Comparison of ENCODE assay signal across 8 cellular contexts in the genomic region with DNA sequence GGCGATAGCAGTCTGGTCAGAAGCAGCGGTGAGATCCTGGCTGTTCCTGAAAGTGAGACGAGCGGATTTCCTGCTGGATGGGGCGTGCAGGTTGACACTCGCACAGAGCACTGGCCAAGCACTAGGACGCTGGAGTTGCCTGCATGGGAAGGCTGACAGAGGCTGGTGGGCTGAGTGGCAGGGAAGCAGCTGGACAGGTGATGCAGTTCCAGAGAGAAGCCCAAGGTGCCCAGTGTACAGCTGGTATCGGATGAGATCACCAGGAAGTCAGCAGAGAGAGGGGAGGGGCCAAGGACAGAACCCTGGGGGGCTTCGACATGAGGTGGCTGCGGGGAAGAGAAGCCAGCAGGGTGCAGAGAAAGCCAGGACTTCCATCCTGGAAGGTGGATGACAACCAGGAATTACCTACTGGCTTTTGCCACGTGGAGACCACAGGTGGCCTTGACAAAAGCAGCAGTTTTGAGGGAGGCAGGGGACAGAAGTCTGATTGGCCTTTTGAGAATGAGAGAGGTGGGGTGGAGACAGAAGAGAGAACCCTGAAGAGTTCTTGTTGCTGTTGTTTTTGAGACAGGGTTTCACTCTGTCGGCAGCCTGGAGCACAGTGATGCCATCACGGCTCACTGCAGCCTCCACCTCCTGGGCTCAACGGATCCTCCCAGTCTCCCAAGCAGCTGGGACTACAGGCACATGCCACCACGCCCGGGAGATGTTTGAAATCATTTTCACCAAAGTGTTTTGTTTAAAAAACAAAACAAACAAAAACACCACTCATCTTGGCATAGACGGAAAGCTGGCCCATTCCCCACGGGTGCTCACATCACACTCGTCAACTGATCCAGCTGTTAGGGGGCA. TPM values are rescaled to one million over a fixed set of nuclear protein-coding genes. Genes with fewer than 3 reads are reported as not detected.
A peak's percentile ranks its signal among the peaks of the same experiment; 100 is the strongest.
DNase-seq lines count a peak whose midpoint lies in the region; TF ChIP-seq lines count a peak whose summit lies in the region.

No MANE protein-coding gene starts in this region.

- intact Hi-C loops in head of caudate nucleus (cut with DNase I) (no loop called here), spleen (cut with DNase I; ENCODE audit: low total_unique reads) (no loop called here)

- peaks cover 23% of the 10 kb centered on the region for H3K4me1 ChIP-seq in HEK293 (ENCODE audit: control insufficient read depth, insufficient read depth, low read length)
- peaks cover 3% of the 10 kb centered on the region for H3K4me1 ChIP-seq in SJCRH30
- peaks cover 6 to 77% (median 52%) of the 10 kb centered on the region in 6 donors for H3K4me1 ChIP-seq in spleen

- WGBS in spleen, 5 donors: 50 to 70% (median 66%) methylated on average over 19 of the region's 19 CpGs

- H3K9me3 ChIP-seq in HEK293 (ENCODE audit: control insufficient read depth, insufficient read depth, low read depth, low read length) (no peaks in the 10 kb centered on the region), SJCRH30 (replicated peaks) (no peaks in the 10 kb centered on the region), spleen (no peaks in the 10 kb centered on the region)

- H3K27me3 ChIP-seq in SJCRH30: no peaks in the 10 kb centered on the region
- no peaks in the 10 kb centered on the region for H3K27me3 ChIP-seq in spleen (replicated peaks in 1 of 7)

- DNase-seq in SJCRH30 (peak; percentile 74 to 75), head of caudate nucleus (peak in 25 of 42 donors; percentile 19 to 77 (median 44)), spleen (peak; percentile 55), SIG-M5 treated with dmso at 0.1 percent for 504 hours (lab: John Stamatoyannopoulos, UW; ENCODE audit: unreplicated experiment) (no peak), NCI-H187 (lab: John Stamatoyannopoulos, UW) (no peak), NCI-H1092 treated with DMSO at 0.1 percent for 48 hours (lab: John Stamatoyannopoulos, UW) (no peak)
- DNase-seq in activated CD4-positive, alpha-beta T cell treated with anti-CD3 and anti-CD28 coated beads for 1 hour: no peak

- CTCF ChIA-PET in HEK293 (lab: Yijun Ruan, JAX): interaction anchor here (0.6 to 0.8 kb wide), 3 partner anchors 11 to 22 kb away, joined by 3 to 5 read pairs (median 3); no protein-coding TSS in a partner anchor

- TF ChIP-seq CTCF in HEK293 (tag by site-specific recombination; IDR thresholded peaks at IDR 0.05): no peak
- TF ChIP-seq CTCF in spleen (IDR thresholded peaks at IDR 0.05 in 8 of 11, conservative IDR thresholded peaks at IDR 0.05 in 3 of 11): no peak

- H3K36me3 ChIP-seq in HEK293 (ENCODE audit: control insufficient read depth in 2 of 2, insufficient read depth in 1 of 2, low read length in 2 of 2): peaks cover 0 to 5% of the 10 kb centered on the region in 2 experiments; a peak in 1 of 3 replicates
- no peaks in the 10 kb centered on the region for H3K36me3 ChIP-seq in SJCRH30
- H3K36me3 ChIP-seq in spleen: peaks cover 0 to 6% (median 0%) of the 10 kb centered on the region in 6 donors

- POLR2A ChIA-PET in HEK293 (lab: Yijun Ruan, JAX): no interaction called here

- H3K27ac ChIP-seq in HEK293 (ENCODE audit: extremely low read depth, low read depth, low read length) (peak overlapping the region; percentile 8; the same call in 1 of the 2 replicates), SJCRH30 (peak overlapping the region; percentile 25; the same call in 1 of the 2 replicates), spleen (peak overlapping the region in 5 of 8 donors; percentile 12 to 44 (median 30))

- H3K4me3 ChIP-seq in HEK293 (ENCODE audit: low read depth, low read length) (no peak overlapping the region), SJCRH30 (no peak overlapping the region), spleen (peak overlapping the region in 1 of 8 donors; percentile 18)

- TF ChIP-seq POLR2A in spleen (IDR thresholded peaks at IDR 0.05): no peak

TF ChIP-seq in HEK293, 187 proteins besides CTCF, POLR2A, EP300 and RAD21 (continues in another document):
- TF ChIP-seq ZNF394 (tag by site-specific recombination; IDR thresholded peaks at IDR 0.05; ENCODE audit: borderline replicate concordance): peak; percentile 79; the same call in 1 of the 2 replicates
- TF ChIP-seq ZIC2 (tag by site-specific recombination; IDR thresholded peaks at IDR 0.05): peak; percentile 99
- peak; percentile 32; the same call in 1 of the 2 replicates for TF ChIP-seq ZNF629 (tag by site-specific recombination; IDR thresholded peaks at IDR 0.05)
- no peak for TF ChIP-seq SETDB1 (IDR thresholded peaks at IDR 0.05; ENCODE audit: insufficient read length, low read length)
- TF ChIP-seq SCRT2 (tag by site-specific recombination; IDR thresholded peaks at IDR 0.05): peak; percentile 89
- TF ChIP-seq ZNF600 (tag by site-specific recombination; IDR thresholded peaks at IDR 0.05): peak; percentile 92
- TF ChIP-seq ZNF10 (tag by site-specific recombination; IDR thresholded peaks at IDR 0.05): 0 out of 2 replicates have a peak, but pooled peaks have one; percentile 20
- TF ChIP-seq TCF7L2 (IDR thresholded peaks at IDR 0.05; ENCODE audit: borderline replicate concordance, low read depth, low read length): no peak
- TF ChIP-seq ZBTB20 (tag by site-specific recombination; IDR thresholded peaks at IDR 0.05): peak; percentile 39; the same call in 1 of the 2 replicates
- TF ChIP-seq FEZF1 (tag by site-specific recombination; IDR thresholded peaks at IDR 0.05): peak; percentile 29; the same call in 1 of the 2 replicates
- TF ChIP-seq OSR2 (tag by site-specific recombination; IDR thresholded peaks at IDR 0.05): 0 out of 2 replicates have a peak, but pooled peaks have one; percentile 6
- TF ChIP-seq ZNF324 (tag by site-specific recombination; IDR thresholded peaks at IDR 0.05): no peak
- no peak for TF ChIP-seq KLF9 (tag by site-specific recombination; IDR thresholded peaks at IDR 0.05; ENCODE audit: low read depth)
- peak; percentile 31; the same call in 1 of the 2 replicates for TF ChIP-seq ATF2 (tag by site-specific recombination; IDR thresholded peaks at IDR 0.05; ENCODE audit: low read depth)
- TF ChIP-seq, protein P1, sequence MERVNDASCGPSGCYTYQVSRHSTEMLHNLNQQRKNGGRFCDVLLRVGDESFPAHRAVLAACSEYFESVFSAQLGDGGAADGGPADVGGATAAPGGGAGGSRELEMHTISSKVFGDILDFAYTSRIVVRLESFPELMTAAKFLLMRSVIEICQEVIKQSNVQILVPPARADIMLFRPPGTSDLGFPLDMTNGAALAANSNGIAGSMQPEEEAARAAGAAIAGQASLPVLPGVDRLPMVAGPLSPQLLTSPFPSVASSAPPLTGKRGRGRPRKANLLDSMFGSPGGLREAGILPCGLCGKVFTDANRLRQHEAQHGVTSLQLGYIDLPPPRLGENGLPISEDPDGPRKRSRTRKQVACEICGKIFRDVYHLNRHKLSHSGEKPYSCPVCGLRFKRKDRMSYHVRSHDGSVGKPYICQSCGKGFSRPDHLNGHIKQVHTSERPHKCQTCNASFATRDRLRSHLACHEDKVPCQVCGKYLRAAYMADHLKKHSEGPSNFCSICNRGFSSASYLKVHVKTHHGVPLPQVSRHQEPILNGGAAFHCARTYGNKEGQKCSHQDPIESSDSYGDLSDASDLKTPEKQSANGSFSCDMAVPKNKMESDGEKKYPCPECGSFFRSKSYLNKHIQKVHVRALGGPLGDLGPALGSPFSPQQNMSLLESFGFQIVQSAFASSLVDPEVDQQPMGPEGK (tag by site-specific recombination; IDR thresholded peaks at IDR 0.05): peak; percentile 75
- TF ChIP-seq ZNF398 (tag by site-specific recombination; IDR thresholded peaks at IDR 0.05): peak; percentile 22; the same call in 1 of the 2 replicates
- peak; percentile 26 for TF ChIP-seq ZBTB17 (tag by site-specific recombination; IDR thresholded peaks at IDR 0.05)
- TF ChIP-seq ZNF514 (tag by site-specific recombination; IDR thresholded peaks at IDR 0.05): no peak

RNA-seq across cellular contexts. Expression of gene CDC42BPB, which starts 35.3 kb away (rescaled TPM):
- 43.4 and 44.7 TPM in 2 replicates for total RNA-seq in SJCRH30 (2014; rRNA removed; shearing (Covaris generic))
- 10 to 100 TPM; 40.2 to 94.5 (median 79.6) TPM for total RNA-seq in spleen
- 10 to 100 TPM in 2 of 3 donors, 1 to 10 TPM in 1; 6.4 to 22.6 (median 10.1) TPM for polyA plus RNA-seq in spleen

Comparison
In these comparisons a context has a peak if more than half of its experiments do, and no peak if none do; other contexts are left out.
1. DNase-seq: peak in SJCRH30 (2 of 2), head of caudate nucleus (25 of 42) and spleen (single experiment); none in SIG-M5 treated with dmso at 0.1 percent for 504 hours (single experiment), NCI-H187 (0 of 2), NCI-H1092 treated with DMSO at 0.1 percent for 48 hours (single experiment) and activated CD4-positive, alpha-beta T cell treated with anti-CD3 and anti-CD28 coated beads for 1 hour (single experiment).
2. Peak in every context shown above with its lines, with median percentiles within 50 percentile points of each other: H3K27ac ChIP-seq.